In the genomic region with DNA sequence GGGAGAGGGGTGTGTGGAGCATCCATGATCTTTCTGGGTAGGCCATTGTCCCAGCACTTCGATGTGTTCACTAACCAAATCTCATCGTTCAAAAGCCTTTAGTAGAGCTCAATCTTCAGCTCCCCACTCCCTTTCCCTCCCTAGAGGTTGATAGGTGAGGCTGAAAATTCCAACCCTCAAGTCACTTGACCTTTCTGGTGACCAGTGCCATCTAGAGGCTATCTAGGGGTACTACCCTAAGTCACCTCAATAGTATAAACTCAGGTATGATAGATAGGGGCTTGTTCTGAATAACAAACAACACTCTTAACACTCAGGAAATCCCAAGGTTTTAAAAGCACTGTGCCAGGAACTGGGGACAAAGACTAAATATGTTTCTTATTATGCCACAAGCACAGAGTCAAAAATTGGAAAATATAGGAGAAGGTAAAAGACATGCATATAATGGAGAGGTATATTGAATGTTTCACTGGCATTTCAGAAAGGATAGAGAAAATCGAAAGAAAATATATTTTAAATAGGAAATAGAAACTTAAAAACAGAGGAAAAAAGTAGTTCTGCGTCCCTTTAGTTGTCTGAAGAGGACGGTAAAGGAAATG, we compare ENCODE assay signal across 8 cellular contexts.
DNase-seq lines count a peak whose midpoint lies in the region; ATAC-seq and TF ChIP-seq lines count a peak whose summit lies in the region.

No MANE protein-coding gene starts in this region.

- H3K4me3 ChIP-seq in astrocyte of the spinal cord (ENCODE audit: low read depth, low read length): no peak overlapping the region

- in situ Hi-C loops in astrocyte of the spinal cord (cut with HindIII; ENCODE audit: low sequenced_read_pairs): no loop called here

- DNase-seq in activated gamma-delta T cell treated with Interleukin-2 at 50 U/mL for 16 hours: peak; percentile 17
- DNase-seq in activated gamma-delta T cell (lab: John Stamatoyannopoulos, UW): no peak
- peak; percentile 13 for DNase-seq in NOMO-1 treated with dmso at 0.1 percent for 144 hours (lab: John Stamatoyannopoulos, UW; ENCODE audit: unreplicated experiment)
- no peak for DNase-seq in astrocyte of the spinal cord (ENCODE audit: low read depth, low spot score)
- DNase-seq in medulla oblongata (ENCODE audit: extremely low spot score): peak; percentile 2
- no peak for DNase-seq in C1 segment of cervical spinal cord (lab: John Stamatoyannopoulos, UW)

- peak; percentile 67 for ATAC-seq in HG03108 (IDR thresholded peaks at IDR 0.05; ENCODE audit: unreplicated experiment)
- ATAC-seq in GM18517 (IDR thresholded peaks at IDR 0.05; ENCODE audit: unreplicated experiment): no peak

- TF ChIP-seq CTCF in astrocyte of the spinal cord (IDR thresholded peaks at IDR 0.05; ENCODE audit: low read depth, low read length): peak; percentile 44

Comparison
In these comparisons a context has a peak if more than half of its experiments do, and no peak if none do; other contexts are left out.
1. DNase-seq: peak in activated gamma-delta T cell treated with Interleukin-2 at 50 U/mL for 16 hours (single experiment), NOMO-1 treated with dmso at 0.1 percent for 144 hours (single experiment) and medulla oblongata (single experiment); none in activated gamma-delta T cell (single experiment), astrocyte of the spinal cord (single experiment) and C1 segment of cervical spinal cord (0 of 14).